ENCODE assay signal across 8 cellular contexts in the genomic region with DNA sequence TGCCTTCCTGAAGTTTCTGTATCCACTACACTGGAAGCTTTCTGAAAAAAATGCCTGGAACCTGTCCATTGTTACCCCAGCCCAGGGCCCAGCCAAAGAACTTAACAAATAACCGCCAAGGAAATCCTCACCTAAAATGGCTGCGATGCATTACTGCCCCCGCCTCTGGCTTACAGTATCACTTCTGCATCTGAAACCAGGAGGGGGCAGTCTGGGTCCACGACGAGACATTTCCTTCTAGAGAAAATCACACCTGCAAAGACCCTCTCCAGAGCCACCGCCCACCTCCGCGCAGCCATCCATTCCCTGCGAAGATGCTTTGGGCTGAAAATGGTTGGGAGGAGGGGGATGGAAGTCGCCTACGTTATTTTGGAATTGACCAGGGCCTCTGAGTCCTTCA. TPM values are rescaled to one million over a fixed set of nuclear protein-coding genes. Genes with fewer than 3 reads are reported as not detected.
DNase-seq lines count a peak whose midpoint lies in the region; ATAC-seq and TF ChIP-seq lines count a peak whose summit lies in the region.

No MANE protein-coding gene starts in this region.

- WGBS in psoas muscle, 3 donors: 62 to 65% (median 62%) methylated on average over 11 of the region's 11 CpGs

- no peaks in the 10 kb centered on the region for H3K9me3 ChIP-seq in psoas muscle

- H3K4me3 Mint-ChIP-seq in stimulated activated effector memory CD8-positive, alpha-beta T cell treated with anti-CD3 and anti-CD28 coated beads, Interleukin-12 subunit alpha, Interleukin-12 subunit beta, amount 100 ng/mL, for 72 hours: no peak overlapping the region

- ATAC-seq in SK-N-SH treated with all-trans-retinoic acid at 6 μM for 48 hours (peak; percentile 20; the same call in 1 of the 3 replicates), psoas muscle (no peak), GM21529 (IDR thresholded peaks at IDR 0.05; ENCODE audit: unreplicated experiment) (no peak)
- no peak for ATAC-seq in stimulated activated effector memory CD8-positive, alpha-beta T cell treated with anti-CD3 and anti-CD28 coated beads, Interleukin-12 subunit alpha, Interleukin-12 subunit beta, amount 100 ng/mL, for 72 hours

- no peaks in the 10 kb centered on the region for H3K4me1 Mint-ChIP-seq in stimulated activated effector memory CD8-positive, alpha-beta T cell treated with anti-CD3 and anti-CD28 coated beads, Interleukin-12 subunit alpha, Interleukin-12 subunit beta, amount 100 ng/mL, for 72 hours

- DNase-seq in GM10266 (ENCODE audit: extremely low spot score) (no peak), ecto neural progenitor cell (ENCODE audit: low spot score) (peak; percentile 61), psoas muscle (peak in 1 of 2 donors; percentile 51), NCI-H345 (lab: John Stamatoyannopoulos, UW) (no peak)
- no peak for DNase-seq in stimulated activated effector memory CD8-positive, alpha-beta T cell treated with anti-CD3 and anti-CD28 coated beads, Interleukin-12 subunit alpha, Interleukin-12 subunit beta, amount 100 ng/mL, for 72 hours (ENCODE audit: low spot score in 2 of 2)

- H3K27ac ChIP-seq in 22Rv1 (no peak overlapping the region), psoas muscle (no peak overlapping the region)

- H3K4me1 ChIP-seq in psoas muscle: no peaks in the 10 kb centered on the region

- TF ChIP-seq CTCF in 22Rv1 (IDR thresholded peaks at IDR 0.05) (peak; percentile 50), GM10266 (IDR thresholded peaks at IDR 0.05; ENCODE audit: control insufficient read depth, insufficient read depth, low read depth, missing control alignments) (peak; percentile 25), psoas muscle (IDR thresholded peaks at IDR 0.05) (peak; percentile 28)

- H3K9me3 Mint-ChIP-seq in stimulated activated effector memory CD8-positive, alpha-beta T cell treated with anti-CD3 and anti-CD28 coated beads, Interleukin-12 subunit alpha, Interleukin-12 subunit beta, amount 100 ng/mL, for 72 hours: no peaks in the 10 kb centered on the region

- H3K27me3 ChIP-seq in psoas muscle (ENCODE audit: insufficient read depth in 3 of 3, low read length in 2 of 3): no peaks in the 10 kb centered on the region

- peaks cover 14 to 82% of the 10 kb centered on the region in 2 donors for H3K36me3 ChIP-seq in psoas muscle (ENCODE audit: insufficient read depth in 1 of 2, low read depth in 1 of 2)

- peaks cover 49% of the 10 kb centered on the region for H3K36me3 Mint-ChIP-seq in stimulated activated effector memory CD8-positive, alpha-beta T cell treated with anti-CD3 and anti-CD28 coated beads, Interleukin-12 subunit alpha, Interleukin-12 subunit beta, amount 100 ng/mL, for 72 hours

- H3K27ac Mint-ChIP-seq in stimulated activated effector memory CD8-positive, alpha-beta T cell treated with anti-CD3 and anti-CD28 coated beads, Interleukin-12 subunit alpha, Interleukin-12 subunit beta, amount 100 ng/mL, for 72 hours: no peak overlapping the region

- no peak overlapping the region for H3K4me3 ChIP-seq in psoas muscle

- intact Hi-C loops in psoas muscle (cut with DNase I): no loop called here

TF ChIP-seq in SK-N-SH treated with all-trans-retinoic acid at 6 μM for 48 hours, 23 proteins besides CTCF, POLR2A, EP300 and RAD21:
- TF ChIP-seq, protein P1, sequence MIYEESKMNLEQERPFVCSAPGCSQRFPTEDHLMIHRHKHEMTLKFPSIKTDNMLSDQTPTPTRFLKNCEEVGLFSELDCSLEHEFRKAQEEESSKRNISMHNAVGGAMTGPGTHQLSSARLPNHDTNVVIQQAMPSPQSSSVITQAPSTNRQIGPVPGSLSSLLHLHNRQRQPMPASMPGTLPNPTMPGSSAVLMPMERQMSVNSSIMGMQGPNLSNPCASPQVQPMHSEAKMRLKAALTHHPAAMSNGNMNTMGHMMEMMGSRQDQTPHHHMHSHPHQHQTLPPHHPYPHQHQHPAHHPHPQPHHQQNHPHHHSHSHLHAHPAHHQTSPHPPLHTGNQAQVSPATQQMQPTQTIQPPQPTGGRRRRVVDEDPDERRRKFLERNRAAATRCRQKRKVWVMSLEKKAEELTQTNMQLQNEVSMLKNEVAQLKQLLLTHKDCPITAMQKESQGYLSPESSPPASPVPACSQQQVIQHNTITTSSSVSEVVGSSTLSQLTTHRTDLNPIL (CRISPR knock-in tag; IDR thresholded peaks at IDR 0.05; ENCODE audit: low read depth): no peak
- TF ChIP-seq OSR1 (CRISPR knock-in tag; IDR thresholded peaks at IDR 0.05) (no peak), ZFP30 (CRISPR knock-in tag; IDR thresholded peaks at IDR 0.05) (no peak)

RNA-seq across cellular contexts. Expression of gene CELF6, which starts 22.4 kb away (rescaled TPM):
- under 1 TPM; 0.13 to 0.62 (median 0.16) TPM for total RNA-seq in psoas muscle
- polyA plus RNA-seq in psoas muscle: under 1 TPM; 0.15 to 0.81 (median 0.34) TPM

RNA-seq across cellular contexts. Expression of gene HEXA, which starts 33.4 kb away (rescaled TPM):
- total RNA-seq in psoas muscle: 10 to 100 TPM; 38.1 to 53.1 (median 46.8) TPM
- polyA plus RNA-seq in psoas muscle: 10 to 100 TPM; 32.1 to 55.4 (median 47.4) TPM

RNA-seq across cellular contexts. Expression of gene TMEM202, which starts 55.7 kb away (rescaled TPM):
- not detected for total RNA-seq in psoas muscle
- not detected for polyA plus RNA-seq in psoas muscle
